Comparison of ENCODE assay signal across 15 cellular contexts in genomic region chr1:41197-41596, GRCh38. TPM values are rescaled to one million over a fixed set of nuclear protein-coding genes. Genes with fewer than 3 reads are reported as not detected.
"Had no signal": no experiment of that assay in that cellular context is flagged by ENCODE, and none has a peak within 500 bp of the region (broad histone marks: within the 10 kb centered on the region; RNA-seq: fewer than 3 reads in every experiment).

No MANE protein-coding gene starts in this region.

RNA-seq across cellular contexts. Expression of gene OR4F5, which starts 24.0 kb away (rescaled TPM):
- total RNA-seq: activated B cell treated with CpG ODN at 0.5 μM for 24 hours; activated CD4-positive, alpha-beta memory T cell treated with anti-CD3 and anti-CD28 coated beads for 36 hours; activated CD4-positive, alpha-beta memory T cell treated with anti-CD3 and anti-CD28 coated beads, Interleukin-2, amount 10 ng/mL, durations not matched to agents 7 days and 5 days; activated CD4-positive, alpha-beta T cell treated with anti-CD3 and anti-CD28 coated beads for 36 hours; activated CD4-positive, alpha-beta T cell treated with anti-CD3 and anti-CD28 coated beads, Interleukin-2, amount 10 ng/mL, durations not matched to agents 24 days and 14 days; activated CD4-positive, alpha-beta T cell treated with anti-CD3 and anti-CD28 coated beads, Interleukin-2, amount 10 ng/mL, durations not matched to agents 7 days and 5 days; activated CD8-positive, alpha-beta memory T cell treated with anti-CD3 and anti-CD28 coated beads for 36 hours; activated CD8-positive, alpha-beta memory T cell treated with anti-CD3 and anti-CD28 coated beads, Interleukin-2, amount 10 ng/mL, durations not matched to agents 7 days and 5 days; activated CD8-positive, alpha-beta T cell treated with anti-CD3 and anti-CD28 coated beads for 36 hours; activated CD8-positive, alpha-beta T cell treated with anti-CD3 and anti-CD28 coated beads, Interleukin-2, amount 10 ng/mL, durations not matched to agents 7 days and 5 days; T-cell; T-helper 1 cell treated with Interleukin-12 subunit alpha and Interleukin-12 subunit beta and Interleukin-4 antibody, amounts not matched to agents 30 ng/mL and 1 ng/mL, for 36 hours; T-helper 17 cell; T-helper 2 cell treated with Interferon-gamma antibody and Interleukin-4, amounts not matched to agents 100 ng/mL and 5 ng/mL, for 36 hours; WTC11 had no signal
